1 cellular context compared by ENCODE assay signal in the genomic region with DNA sequence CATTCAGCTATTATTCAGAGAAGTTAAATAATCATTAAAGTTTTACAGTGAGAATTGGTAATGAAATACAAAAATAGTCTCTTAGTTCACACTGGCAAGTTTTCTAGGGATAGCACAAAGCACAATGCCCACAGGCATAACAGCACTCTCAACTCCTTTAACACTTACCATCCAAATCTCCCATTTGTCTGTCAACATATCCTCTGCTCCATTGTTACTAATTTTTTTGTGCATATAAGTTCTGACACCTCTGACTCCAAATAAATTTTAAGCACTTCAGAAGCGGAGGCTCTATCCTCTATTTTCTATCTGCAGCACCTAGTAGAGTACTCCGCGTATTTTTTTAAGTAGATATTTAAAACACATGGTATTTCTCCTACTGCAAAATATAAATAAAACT.
TF ChIP-seq lines count a peak whose summit lies in the region.

No MANE protein-coding gene starts in this region.

TF ChIP-seq in SK-N-SH treated with all-trans-retinoic acid at 6 μM for 48 hours, 23 proteins besides CTCF, POLR2A, EP300 and RAD21 (continued from another document):
- TF ChIP-seq, protein P1, sequence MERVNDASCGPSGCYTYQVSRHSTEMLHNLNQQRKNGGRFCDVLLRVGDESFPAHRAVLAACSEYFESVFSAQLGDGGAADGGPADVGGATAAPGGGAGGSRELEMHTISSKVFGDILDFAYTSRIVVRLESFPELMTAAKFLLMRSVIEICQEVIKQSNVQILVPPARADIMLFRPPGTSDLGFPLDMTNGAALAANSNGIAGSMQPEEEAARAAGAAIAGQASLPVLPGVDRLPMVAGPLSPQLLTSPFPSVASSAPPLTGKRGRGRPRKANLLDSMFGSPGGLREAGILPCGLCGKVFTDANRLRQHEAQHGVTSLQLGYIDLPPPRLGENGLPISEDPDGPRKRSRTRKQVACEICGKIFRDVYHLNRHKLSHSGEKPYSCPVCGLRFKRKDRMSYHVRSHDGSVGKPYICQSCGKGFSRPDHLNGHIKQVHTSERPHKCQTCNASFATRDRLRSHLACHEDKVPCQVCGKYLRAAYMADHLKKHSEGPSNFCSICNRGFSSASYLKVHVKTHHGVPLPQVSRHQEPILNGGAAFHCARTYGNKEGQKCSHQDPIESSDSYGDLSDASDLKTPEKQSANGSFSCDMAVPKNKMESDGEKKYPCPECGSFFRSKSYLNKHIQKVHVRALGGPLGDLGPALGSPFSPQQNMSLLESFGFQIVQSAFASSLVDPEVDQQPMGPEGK (CRISPR knock-in tag; IDR thresholded peaks at IDR 0.05; ENCODE audit: borderline replicate concordance) = no peak
- TF ChIP-seq, protein P2, sequence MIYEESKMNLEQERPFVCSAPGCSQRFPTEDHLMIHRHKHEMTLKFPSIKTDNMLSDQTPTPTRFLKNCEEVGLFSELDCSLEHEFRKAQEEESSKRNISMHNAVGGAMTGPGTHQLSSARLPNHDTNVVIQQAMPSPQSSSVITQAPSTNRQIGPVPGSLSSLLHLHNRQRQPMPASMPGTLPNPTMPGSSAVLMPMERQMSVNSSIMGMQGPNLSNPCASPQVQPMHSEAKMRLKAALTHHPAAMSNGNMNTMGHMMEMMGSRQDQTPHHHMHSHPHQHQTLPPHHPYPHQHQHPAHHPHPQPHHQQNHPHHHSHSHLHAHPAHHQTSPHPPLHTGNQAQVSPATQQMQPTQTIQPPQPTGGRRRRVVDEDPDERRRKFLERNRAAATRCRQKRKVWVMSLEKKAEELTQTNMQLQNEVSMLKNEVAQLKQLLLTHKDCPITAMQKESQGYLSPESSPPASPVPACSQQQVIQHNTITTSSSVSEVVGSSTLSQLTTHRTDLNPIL (CRISPR knock-in tag; IDR thresholded peaks at IDR 0.05; ENCODE audit: low read depth) = no peak
- TF ChIP-seq ESRRG (CRISPR knock-in tag; IDR thresholded peaks at IDR 0.05) (no peak), BACH2 (CRISPR knock-in tag; IDR thresholded peaks at IDR 0.05; ENCODE audit: borderline replicate concordance) (no peak), CSDC2 (CRISPR knock-in tag; IDR thresholded peaks at IDR 0.05) (no peak), TOX (CRISPR knock-in tag; IDR thresholded peaks at IDR 0.05; ENCODE audit: borderline replicate concordance) (no peak), ZNF70 (CRISPR knock-in tag; IDR thresholded peaks at IDR 0.05) (no peak), ZFP30 (CRISPR knock-in tag; IDR thresholded peaks at IDR 0.05) (no peak), ZFP3 (CRISPR knock-in tag; IDR thresholded peaks at IDR 0.05) (no peak), PPARA (CRISPR knock-in tag; IDR thresholded peaks at IDR 0.05; ENCODE audit: borderline replicate concordance) (no peak), ZNF8 (CRISPR knock-in tag; IDR thresholded peaks at IDR 0.05) (no peak), GLIS3 (CRISPR knock-in tag; IDR thresholded peaks at IDR 0.05) (no peak)
TF ChIP-seq in SK-N-SH treated with all-trans-retinoic acid at 6 μM for 48 hours: peak in this region for 0.
